Comparison of ENCODE assay signal across 39 cellular contexts in genomic region chr7:139152149-139152548, GRCh38.
"Had no signal": no experiment of that assay in that cellular context is flagged by ENCODE, and none has a peak within 500 bp of the region (broad histone marks: within the 10 kb centered on the region; RNA-seq: fewer than 3 reads in every experiment).

No MANE protein-coding gene starts in this region.

- H3K4me3 Mint-ChIP-seq: activated naive CD4-positive, alpha-beta T cell treated with anti-CD3 and anti-CD28 coated beads for 36 hours; activated naive CD4-positive, alpha-beta T cell treated with anti-CD3 and anti-CD28 coated beads, Interleukin-2, amount 10 ng/mL, durations not matched to agents 7 days and 5 days; activated naive CD4-positive, alpha-beta T cell treated with anti-CD3 and anti-CD28 coated beads, Interleukin-2, amount 50 U/mL, for 24 hours; activated naive CD8-positive, alpha-beta T cell; activated naive CD8-positive, alpha-beta T cell treated with anti-CD3 and anti-CD28 coated beads for 36 hours; activated naive CD8-positive, alpha-beta T cell treated with anti-CD3 and anti-CD28 coated beads, Interleukin-2, amount 10 ng/mL, durations not matched to agents 7 days and 5 days; activated naive CD8-positive, alpha-beta T cell treated with anti-CD3 and anti-CD28 coated beads, Interleukin-2, amount 50 U/mL, for 24 hours; activated T-cell treated with anti-CD3 and anti-CD28 coated beads, Interleukin-2, amount 50 U/mL, for 4 hours; activated T-cell treated with anti-CD3 and anti-CD28 coated beads, Interleukin-2, amount 50 U/mL, for 72 hours; activated T-helper 1 cell treated with anti-CD3 and anti-CD28 coated beads, Interleukin-12 subunit alpha, Interleukin-12 subunit beta, Interleukin-2, Interleukin-4 antibody, amounts not matched to agents 30 ng/mL and 10 ng/mL and 1 ng/mL, durations not matched to agents 14 hours and 24 hours and 36 hours; activated T-helper 17 cell treated with anti-CD3 and anti-CD28 coated beads, Interleukin-2, amount 50 U/mL, for 72 hours; brain; central memory CD8-positive, alpha-beta T cell had no signal

- H3K27me3 Mint-ChIP-seq: activated naive CD4-positive, alpha-beta T cell treated with anti-CD3 and anti-CD28 coated beads, Interleukin-2, amount 10 ng/mL, durations not matched to agents 7 days and 5 days; activated naive CD4-positive, alpha-beta T cell treated with anti-CD3 and anti-CD28 coated beads, Interleukin-2, amount 50 U/mL, for 24 hours; activated naive CD8-positive, alpha-beta T cell; activated naive CD8-positive, alpha-beta T cell treated with anti-CD3 and anti-CD28 coated beads for 36 hours; activated naive CD8-positive, alpha-beta T cell treated with anti-CD3 and anti-CD28 coated beads, Interleukin-2, amount 10 ng/mL, durations not matched to agents 7 days and 5 days; activated naive CD8-positive, alpha-beta T cell treated with anti-CD3 and anti-CD28 coated beads, Interleukin-2, amount 50 U/mL, for 24 hours; activated T-helper 17 cell treated with anti-CD3 and anti-CD28 coated beads, Interleukin-2, amount 50 U/mL, for 72 hours; brain; central memory CD8-positive, alpha-beta T cell had no signal

- H3K9me3 ChIP-seq: adrenal gland, ascending aorta, body of pancreas, breast epithelium had no signal

- H3K36me3 ChIP-seq: adrenal gland, brain microvascular endothelial cell, breast epithelium had no signal

- FAIRE-seq: astrocyte, bronchial epithelial cell, colon had no signal

- ATAC-seq: activated naive CD4-positive, alpha-beta T cell treated with anti-CD3 and anti-CD28 coated beads, Interleukin-2, amount 50 U/mL, for 72 hours; activated naive CD8-positive, alpha-beta T cell treated with anti-CD3 and anti-CD28 coated beads, Interleukin-2, amount 50 U/mL, for 24 hours; activated T-cell treated with anti-CD3 and anti-CD28 coated beads, Interleukin-2, amount 50 U/mL, for 4 hours; activated T-cell treated with anti-CD3 and anti-CD28 coated beads, Interleukin-2, amount 50 U/mL, for 72 hours; activated T-helper 17 cell treated with anti-CD3 and anti-CD28 coated beads, Interleukin-2, amount 50 U/mL, for 72 hours; body of pancreas had no signal

- H3K4me1 Mint-ChIP-seq: activated T-helper 17 cell treated with anti-CD3 and anti-CD28 coated beads, Interleukin-2, amount 50 U/mL, for 72 hours; brain; central memory CD8-positive, alpha-beta T cell had no signal

- H3K27ac ChIP-seq: adrenal gland, ascending aorta, body of pancreas, brain microvascular endothelial cell, breast epithelium, cardiac muscle cell had no signal

- H3K4me1 ChIP-seq: adrenal gland, ascending aorta, body of pancreas, breast epithelium had no signal

- H3K4me3 ChIP-seq: adrenal gland, ascending aorta, body of pancreas, breast epithelium, cardiac muscle cell had no signal

- H3K9me3 Mint-ChIP-seq: activated naive CD4-positive, alpha-beta T cell treated with anti-CD3 and anti-CD28 coated beads for 36 hours; activated naive CD4-positive, alpha-beta T cell treated with anti-CD3 and anti-CD28 coated beads, Interleukin-2, amount 10 ng/mL, durations not matched to agents 7 days and 5 days; activated naive CD4-positive, alpha-beta T cell treated with anti-CD3 and anti-CD28 coated beads, Interleukin-2, amount 50 U/mL, for 24 hours; activated naive CD8-positive, alpha-beta T cell treated with anti-CD3 and anti-CD28 coated beads for 36 hours; activated T-cell treated with anti-CD3 and anti-CD28 coated beads, Interleukin-2, amount 50 U/mL, for 4 hours; activated T-cell treated with anti-CD3 and anti-CD28 coated beads, Interleukin-2, amount 50 U/mL, for 72 hours; activated T-helper 1 cell treated with anti-CD3 and anti-CD28 coated beads, Interleukin-12 subunit alpha, Interleukin-12 subunit beta, Interleukin-2, Interleukin-4 antibody, amounts not matched to agents 30 ng/mL and 10 ng/mL and 1 ng/mL, durations not matched to agents 14 hours and 24 hours and 36 hours; activated T-helper 2 cell treated with anti-CD3 and anti-CD28 coated beads, Interferon-gamma antibody, Interleukin-2, Interleukin-4, amounts not matched to agents 10 μg/mL and 5 μg/mL and 100 μg/mL, durations not matched to agents 14 hours and 24 hours and 36 hours; central memory CD8-positive, alpha-beta T cell had no signal

- H3K27ac Mint-ChIP-seq: activated naive CD4-positive, alpha-beta T cell treated with anti-CD3 and anti-CD28 coated beads for 36 hours; activated naive CD4-positive, alpha-beta T cell treated with anti-CD3 and anti-CD28 coated beads, Interleukin-2, amount 10 ng/mL, durations not matched to agents 7 days and 5 days; activated naive CD4-positive, alpha-beta T cell treated with anti-CD3 and anti-CD28 coated beads, Interleukin-2, amount 50 U/mL, for 24 hours; activated naive CD4-positive, alpha-beta T cell treated with anti-CD3 and anti-CD28 coated beads, Interleukin-2, amount 50 U/mL, for 72 hours; activated naive CD8-positive, alpha-beta T cell; activated naive CD8-positive, alpha-beta T cell treated with anti-CD3 and anti-CD28 coated beads for 36 hours; activated naive CD8-positive, alpha-beta T cell treated with anti-CD3 and anti-CD28 coated beads, Interleukin-2, amount 10 ng/mL, durations not matched to agents 7 days and 5 days; activated naive CD8-positive, alpha-beta T cell treated with anti-CD3 and anti-CD28 coated beads, Interleukin-2, amount 50 U/mL, for 24 hours; activated T-cell treated with anti-CD3 and anti-CD28 coated beads, Interleukin-2, amount 50 U/mL, for 72 hours; activated T-helper 1 cell treated with anti-CD3 and anti-CD28 coated beads, Interleukin-12 subunit alpha, Interleukin-12 subunit beta, Interleukin-2, Interleukin-4 antibody, amounts not matched to agents 30 ng/mL and 10 ng/mL and 1 ng/mL, durations not matched to agents 14 hours and 24 hours and 36 hours; activated T-helper 17 cell treated with anti-CD3 and anti-CD28 coated beads, Interleukin-2, amount 50 U/mL, for 72 hours; activated T-helper 2 cell treated with anti-CD3 and anti-CD28 coated beads, Interferon-gamma antibody, Interleukin-2, Interleukin-4, amounts not matched to agents 10 μg/mL and 5 μg/mL and 100 μg/mL, durations not matched to agents 14 hours and 24 hours and 36 hours; brain had no signal

- H3K27me3 ChIP-seq: adrenal gland, ascending aorta, body of pancreas, brain microvascular endothelial cell, breast epithelium, cardiac muscle cell had no signal

- H3K36me3 Mint-ChIP-seq: activated naive CD4-positive, alpha-beta T cell treated with anti-CD3 and anti-CD28 coated beads, Interleukin-2, amount 10 ng/mL, durations not matched to agents 7 days and 5 days had no signal

- DNase-seq: activated effector memory CD4-positive, alpha-beta T cell treated with anti-CD3 and anti-CD28 coated beads, Interleukin-2, amount 50 U/mL, for 16 hours; activated effector memory CD4-positive, alpha-beta T cell treated with Interleukin-2 at 50 U/mL for 16 hours; activated gamma-delta T cell; activated gamma-delta T cell treated with Interleukin-2 at 50 U/mL for 16 hours; activated naive CD4-positive, alpha-beta T cell; activated naive CD4-positive, alpha-beta T cell treated with anti-CD3 and anti-CD28 coated beads for 36 hours; activated naive CD4-positive, alpha-beta T cell treated with anti-CD3 and anti-CD28 coated beads, Interleukin-2, amount 10 ng/mL, durations not matched to agents 7 days and 5 days; activated naive CD4-positive, alpha-beta T cell treated with anti-CD3 and anti-CD28 coated beads, Interleukin-2, amount 50 U/mL, for 16 hours; activated naive CD4-positive, alpha-beta T cell treated with Interleukin-2 at 50 U/mL for 16 hours; activated naive CD8-positive, alpha-beta T cell treated with anti-CD3 and anti-CD28 coated beads for 36 hours; activated naive CD8-positive, alpha-beta T cell treated with anti-CD3 and anti-CD28 coated beads, Interleukin-2, amount 10 ng/mL, durations not matched to agents 7 days and 5 days; activated naive CD8-positive, alpha-beta T cell treated with anti-CD3 and anti-CD28 coated beads, Interleukin-2, amount 50 U/mL, for 24 hours; activated T-cell treated with anti-CD3 and anti-CD28 coated beads, Interleukin-2, amount 50 U/mL, for 4 hours; activated T-cell treated with anti-CD3 and anti-CD28 coated beads, Interleukin-2, amount 50 U/mL, for 48 hours; activated T-cell treated with anti-CD3 and anti-CD28 coated beads, Interleukin-2, amount 50 U/mL, for 72 hours; adrenal gland; amniotic stem cell; amygdala; anterior cingulate cortex; aorta; body of pancreas; brain microvascular endothelial cell; caudate nucleus; central memory CD4-positive, alpha-beta T cell; cerebellar nuclear complex had no signal
